2 cellular contexts compared by ENCODE assay signal in the genomic region with DNA sequence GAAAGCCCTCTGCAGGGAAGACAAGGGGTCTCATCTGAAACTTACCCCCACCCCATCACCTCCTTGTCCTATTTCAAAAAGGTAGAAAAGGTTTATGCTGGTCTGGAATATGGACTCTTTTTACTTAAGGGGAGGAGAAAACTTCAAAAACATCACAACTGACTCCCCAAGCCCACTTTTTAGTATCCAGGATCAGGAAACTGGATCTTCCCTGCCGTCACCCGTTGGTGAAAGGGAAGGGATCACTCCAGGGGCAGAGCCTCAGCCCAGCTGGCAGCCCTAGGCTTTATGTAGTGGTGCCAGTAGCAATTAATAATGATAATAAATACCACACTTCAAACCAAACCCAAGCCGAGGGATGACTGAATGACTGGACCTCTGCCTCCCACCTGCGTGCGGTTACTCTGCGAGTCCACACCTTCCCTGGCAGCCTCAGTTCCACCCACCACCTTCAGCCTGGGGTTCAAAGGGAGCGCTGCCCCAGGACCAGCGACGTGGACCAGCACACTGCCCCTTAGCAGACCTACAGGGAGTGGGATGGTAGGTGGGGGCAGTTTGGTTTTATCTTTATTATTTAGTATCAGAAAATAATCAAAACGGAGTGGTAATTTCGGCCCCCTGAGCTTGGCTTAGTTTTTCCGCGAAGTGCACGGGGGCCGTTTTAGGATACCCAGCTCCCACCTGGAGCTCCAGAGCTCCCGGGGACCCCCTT.
TF ChIP-seq lines count a peak whose summit lies in the region.

No MANE protein-coding gene starts in this region.

TF ChIP-seq in liver, 16 proteins besides CTCF, POLR2A, EP300 and RAD21:
- TF ChIP-seq YY1 (IDR thresholded peaks at IDR 0.05): no peak
- TF ChIP-seq HNF4A (conservative IDR thresholded peaks at IDR 0.05): peak; percentile 48 to 54
TF ChIP-seq in liver: peak in this region for 1.

TF ChIP-seq in HepG2, 621 proteins besides CTCF, POLR2A, EP300 and RAD21:
- TF ChIP-seq ZBTB3 (CRISPR knock-in tag; IDR thresholded peaks at IDR 0.05; ENCODE audit: borderline replicate concordance, low read depth) (no peak), ZNF367 (CRISPR knock-in tag; IDR thresholded peaks at IDR 0.05; ENCODE audit: borderline replicate concordance) (no peak), RXRB (CRISPR knock-in tag; IDR thresholded peaks at IDR 0.05; ENCODE audit: borderline replicate concordance) (no peak), HIVEP1 (CRISPR knock-in tag; IDR thresholded peaks at IDR 0.05) (no peak), EEA1 (CRISPR knock-in tag; IDR thresholded peaks at IDR 0.05; ENCODE audit: borderline replicate concordance) (no peak), ZNF549 (CRISPR knock-in tag; IDR thresholded peaks at IDR 0.05) (no peak), ZNF598 (CRISPR knock-in tag; IDR thresholded peaks at IDR 0.05; ENCODE audit: borderline replicate concordance) (no peak), ARNT (IDR thresholded peaks at IDR 0.05) (no peak), REPIN1 (CRISPR knock-in tag; IDR thresholded peaks at IDR 0.05; ENCODE audit: borderline replicate concordance, low read depth) (no peak), STAT5B (CRISPR knock-in tag; IDR thresholded peaks at IDR 0.05) (no peak), ZNF800 (CRISPR knock-in tag; IDR thresholded peaks at IDR 0.05) (no peak), BCLAF1 (IDR thresholded peaks at IDR 0.05) (no peak), MLLT10 (CRISPR knock-in tag; IDR thresholded peaks at IDR 0.05) (no peak)
- TF ChIP-seq, protein P1, sequence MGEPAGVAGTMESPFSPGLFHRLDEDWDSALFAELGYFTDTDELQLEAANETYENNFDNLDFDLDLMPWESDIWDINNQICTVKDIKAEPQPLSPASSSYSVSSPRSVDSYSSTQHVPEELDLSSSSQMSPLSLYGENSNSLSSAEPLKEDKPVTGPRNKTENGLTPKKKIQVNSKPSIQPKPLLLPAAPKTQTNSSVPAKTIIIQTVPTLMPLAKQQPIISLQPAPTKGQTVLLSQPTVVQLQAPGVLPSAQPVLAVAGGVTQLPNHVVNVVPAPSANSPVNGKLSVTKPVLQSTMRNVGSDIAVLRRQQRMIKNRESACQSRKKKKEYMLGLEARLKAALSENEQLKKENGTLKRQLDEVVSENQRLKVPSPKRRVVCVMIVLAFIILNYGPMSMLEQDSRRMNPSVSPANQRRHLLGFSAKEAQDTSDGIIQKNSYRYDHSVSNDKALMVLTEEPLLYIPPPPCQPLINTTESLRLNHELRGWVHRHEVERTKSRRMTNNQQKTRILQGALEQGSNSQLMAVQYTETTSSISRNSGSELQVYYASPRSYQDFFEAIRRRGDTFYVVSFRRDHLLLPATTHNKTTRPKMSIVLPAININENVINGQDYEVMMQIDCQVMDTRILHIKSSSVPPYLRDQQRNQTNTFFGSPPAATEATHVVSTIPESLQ (CRISPR knock-in tag; conservative IDR thresholded peaks at IDR 0.05): no peak
